In the genomic region with DNA sequence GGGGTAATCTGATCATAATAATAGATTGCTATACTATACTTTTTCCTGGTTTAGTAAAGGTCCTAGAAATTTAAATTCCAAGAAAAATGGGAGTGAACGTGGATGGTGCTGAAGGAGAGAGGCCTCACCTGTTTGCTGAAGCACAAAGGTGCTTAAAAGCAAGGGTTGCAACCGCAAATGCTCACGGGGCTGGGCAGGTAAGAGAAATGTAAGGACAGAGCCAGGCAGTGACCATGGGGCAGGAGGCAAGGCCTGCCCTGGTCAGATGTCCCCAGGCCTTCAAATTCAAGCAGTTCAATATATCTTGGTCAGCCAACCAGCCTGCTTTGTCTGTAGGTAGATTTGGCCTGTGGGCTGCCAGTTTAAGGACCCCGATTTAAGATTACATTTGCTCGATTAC, we compare ENCODE assay signal across 15 cellular contexts.
"Had no signal": no experiment of that assay in that cellular context is flagged by ENCODE, and none has a peak within 500 bp of the region (broad histone marks: within the 10 kb centered on the region; RNA-seq: fewer than 3 reads in every experiment).

No MANE protein-coding gene starts in this region.

- ATAC-seq: foreskin keratinocyte, left lobe of liver, natural killer cell, T-helper 17 cell had no signal

- DNase-seq: activated CD4-positive, alpha-beta memory T cell treated with anti-CD3 and anti-CD28 coated beads, Interleukin-2, amount 10 ng/mL, durations not matched to agents 7 days and 5 days; activated CD4-positive, alpha-beta T cell treated with anti-CD3 and anti-CD28 coated beads for 4 hours; activated gamma-delta T cell treated with Interleukin-2 at 50 U/mL for 16 hours; activated naive CD8-positive, alpha-beta T cell treated with anti-CD3 and anti-CD28 coated beads for 36 hours; activated T-cell treated with anti-CD3 and anti-CD28 coated beads, Interleukin-2, amount 50 U/mL, for 48 hours; effector CD8-positive, alpha-beta T cell; foreskin keratinocyte; mesenchymal stem cell; natural killer cell; stimulated activated CD4-positive, alpha-beta T cell treated with anti-CD3 and anti-CD28 coated beads, Interleukin-4, amount 100 ng/mL, for 4 hours; stimulated activated CD8-positive, alpha-beta memory T cell treated with anti-CD3 and anti-CD28 coated beads, Interleukin-4, amount 100 ng/mL, for 48 hours; stimulated activated naive CD4-positive, alpha-beta T cell treated with Interleukin-2 at 50 U/mL for 16 hours; T-helper 17 cell had no signal

- H3K27ac ChIP-seq: foreskin keratinocyte had no signal

- H3K4me3 ChIP-seq: skin epidermis had no signal

- H3K27me3 ChIP-seq: foreskin keratinocyte had no signal
